20 cellular contexts compared by ENCODE assay signal in the genomic region with DNA sequence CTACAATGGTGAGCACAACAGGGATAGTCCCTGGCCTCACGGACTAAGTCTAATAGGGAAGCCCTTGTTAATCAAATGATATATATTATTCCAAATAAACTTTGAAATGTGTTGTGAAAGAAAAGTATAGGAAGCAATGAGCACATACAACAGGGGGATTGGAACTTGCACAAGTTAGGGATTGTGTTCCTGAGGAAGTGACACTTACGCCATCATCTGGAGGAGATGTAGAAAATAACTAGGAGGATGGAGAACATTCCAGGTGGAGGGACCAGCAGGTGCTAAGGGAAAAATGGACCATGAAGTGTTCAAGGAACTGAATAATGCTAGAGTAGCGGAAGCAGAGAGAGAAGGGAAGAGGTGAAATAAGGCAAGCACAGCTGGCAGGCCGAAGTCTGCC.
"Had no signal": no experiment of that assay in that cellular context is flagged by ENCODE, and none has a peak within 500 bp of the region (broad histone marks: within the 10 kb centered on the region; RNA-seq: fewer than 3 reads in every experiment).

No MANE protein-coding gene starts in this region.

- FAIRE-seq: astrocyte, pancreas, urothelium cell line had no signal

- H3K36me3 ChIP-seq: gastroesophageal sphincter, heart left ventricle, pancreas, tibial artery had no signal

- H3K9me3 ChIP-seq: gastroesophageal sphincter, heart left ventricle, pancreas, psoas muscle, tibial artery had no signal

- H3K4me3 ChIP-seq: coronary artery, gastroesophageal sphincter, heart left ventricle, pancreas, psoas muscle, skin epidermis, tibial artery had no signal

- DNase-seq: activated B cell treated with CpG ODN at 0.5 μM for 24 hours; activated CD4-positive, alpha-beta T cell treated with anti-CD3 and anti-CD28 coated beads for 36 hours; activated CD4-positive, alpha-beta T cell treated with anti-CD3 and anti-CD28 coated beads, Interleukin-2, amount 50 U/mL, for 48 hours; activated naive CD4-positive, alpha-beta T cell treated with Interleukin-2 at 50 U/mL for 16 hours; activated naive CD8-positive, alpha-beta T cell treated with anti-CD3 and anti-CD28 coated beads for 36 hours; activated T-cell treated with anti-CD3 and anti-CD28 coated beads, Interleukin-2, amount 50 U/mL, for 48 hours; heart left ventricle; islet precursor cell; left cardiac atrium; pancreas; psoas muscle; right cardiac atrium; stimulated activated CD4-positive, alpha-beta T cell treated with anti-CD3 and anti-CD28 coated beads, Interleukin-1b, Interleukin-23, amount 100 ng/mL, for 48 hours; stimulated activated naive CD8-positive, alpha-beta T cell treated with anti-CD3 and anti-CD28 coated beads, Interleukin-15, amount 100 ng/mL, for 72 hours; tibial artery had no signal

- ATAC-seq: gastroesophageal sphincter; pancreas; right cardiac atrium; stimulated activated naive CD8-positive, alpha-beta T cell treated with anti-CD3 and anti-CD28 coated beads, Interleukin-15, amount 100 ng/mL, for 72 hours had no signal

- H3K27ac ChIP-seq: coronary artery, gastroesophageal sphincter, pancreas, psoas muscle, skin epidermis, tibial artery had no signal

- H3K27me3 ChIP-seq: gastroesophageal sphincter, heart left ventricle, pancreas, tibial artery had no signal

- H3K4me1 ChIP-seq: gastroesophageal sphincter, pancreas, psoas muscle, tibial artery had no signal
